In the genomic region with DNA sequence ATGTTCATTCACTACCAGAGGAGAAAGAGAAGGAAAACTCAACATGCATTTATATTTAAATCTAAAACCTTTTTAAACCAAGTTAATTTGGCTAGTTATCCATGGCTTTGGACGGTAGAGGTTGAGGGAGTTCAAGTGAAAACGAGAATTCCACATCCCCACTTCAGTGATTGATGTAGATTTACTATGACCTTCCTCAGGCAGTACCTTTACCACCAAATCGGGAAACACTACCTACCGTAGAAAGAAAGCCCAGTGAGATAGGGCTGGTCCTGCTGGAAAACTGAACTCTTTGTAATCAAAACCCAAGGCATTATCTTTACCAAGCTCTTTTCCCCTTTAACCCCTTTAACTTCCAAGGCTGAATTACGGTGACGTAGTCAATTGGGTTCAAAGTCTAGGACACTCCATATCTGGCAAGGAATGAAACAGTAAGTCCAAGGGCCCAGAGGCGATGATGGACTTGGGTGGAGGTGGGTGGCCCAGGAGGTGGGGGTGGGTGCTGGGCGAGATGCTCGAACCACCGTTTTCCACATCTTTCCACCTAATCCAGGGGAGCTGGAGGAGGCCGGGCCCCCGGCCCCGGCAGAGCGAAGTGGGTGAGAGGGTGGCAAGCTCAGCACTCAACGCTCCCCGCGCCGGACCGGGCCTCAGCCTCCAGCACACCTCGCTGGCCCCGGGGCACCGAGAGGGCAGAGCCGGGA, we compare ENCODE assay signal across 1 cellular context.
TF ChIP-seq lines count a peak whose summit lies in the region.

No MANE protein-coding gene starts in this region.

TF ChIP-seq in HepG2, 621 proteins besides CTCF, POLR2A, EP300 and RAD21 (continued from another document and continues in another):
- TF ChIP-seq, protein P1, sequence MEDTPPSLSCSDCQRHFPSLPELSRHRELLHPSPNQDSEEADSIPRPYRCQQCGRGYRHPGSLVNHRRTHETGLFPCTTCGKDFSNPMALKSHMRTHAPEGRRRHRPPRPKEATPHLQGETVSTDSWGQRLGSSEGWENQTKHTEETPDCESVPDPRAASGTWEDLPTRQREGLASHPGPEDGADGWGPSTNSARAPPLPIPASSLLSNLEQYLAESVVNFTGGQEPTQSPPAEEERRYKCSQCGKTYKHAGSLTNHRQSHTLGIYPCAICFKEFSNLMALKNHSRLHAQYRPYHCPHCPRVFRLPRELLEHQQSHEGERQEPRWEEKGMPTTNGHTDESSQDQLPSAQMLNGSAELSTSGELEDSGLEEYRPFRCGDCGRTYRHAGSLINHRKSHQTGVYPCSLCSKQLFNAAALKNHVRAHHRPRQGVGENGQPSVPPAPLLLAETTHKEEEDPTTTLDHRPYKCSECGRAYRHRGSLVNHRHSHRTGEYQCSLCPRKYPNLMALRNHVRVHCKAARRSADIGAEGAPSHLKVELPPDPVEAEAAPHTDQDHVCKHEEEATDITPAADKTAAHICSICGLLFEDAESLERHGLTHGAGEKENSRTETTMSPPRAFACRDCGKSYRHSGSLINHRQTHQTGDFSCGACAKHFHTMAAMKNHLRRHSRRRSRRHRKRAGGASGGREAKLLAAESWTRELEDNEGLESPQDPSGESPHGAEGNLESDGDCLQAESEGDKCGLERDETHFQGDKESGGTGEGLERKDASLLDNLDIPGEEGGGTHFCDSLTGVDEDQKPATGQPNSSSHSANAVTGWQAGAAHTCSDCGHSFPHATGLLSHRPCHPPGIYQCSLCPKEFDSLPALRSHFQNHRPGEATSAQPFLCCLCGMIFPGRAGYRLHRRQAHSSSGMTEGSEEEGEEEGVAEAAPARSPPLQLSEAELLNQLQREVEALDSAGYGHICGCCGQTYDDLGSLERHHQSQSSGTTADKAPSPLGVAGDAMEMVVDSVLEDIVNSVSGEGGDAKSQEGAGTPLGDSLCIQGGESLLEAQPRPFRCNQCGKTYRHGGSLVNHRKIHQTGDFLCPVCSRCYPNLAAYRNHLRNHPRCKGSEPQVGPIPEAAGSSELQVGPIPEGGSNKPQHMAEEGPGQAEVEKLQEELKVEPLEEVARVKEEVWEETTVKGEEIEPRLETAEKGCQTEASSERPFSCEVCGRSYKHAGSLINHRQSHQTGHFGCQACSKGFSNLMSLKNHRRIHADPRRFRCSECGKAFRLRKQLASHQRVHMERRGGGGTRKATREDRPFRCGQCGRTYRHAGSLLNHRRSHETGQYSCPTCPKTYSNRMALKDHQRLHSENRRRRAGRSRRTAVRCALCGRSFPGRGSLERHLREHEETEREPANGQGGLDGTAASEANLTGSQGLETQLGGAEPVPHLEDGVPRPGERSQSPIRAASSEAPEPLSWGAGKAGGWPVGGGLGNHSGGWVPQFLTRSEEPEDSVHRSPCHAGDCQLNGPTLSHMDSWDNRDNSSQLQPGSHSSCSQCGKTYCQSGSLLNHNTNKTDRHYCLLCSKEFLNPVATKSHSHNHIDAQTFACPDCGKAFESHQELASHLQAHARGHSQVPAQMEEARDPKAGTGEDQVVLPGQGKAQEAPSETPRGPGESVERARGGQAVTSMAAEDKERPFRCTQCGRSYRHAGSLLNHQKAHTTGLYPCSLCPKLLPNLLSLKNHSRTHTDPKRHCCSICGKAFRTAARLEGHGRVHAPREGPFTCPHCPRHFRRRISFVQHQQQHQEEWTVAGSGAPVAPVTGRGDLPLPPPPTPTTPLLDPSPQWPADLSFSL (CRISPR knock-in tag; IDR thresholded peaks at IDR 0.05): 0 out of 2 replicates have a peak, but pooled peaks have one; percentile 39
- TF ChIP-seq ZNF777 (CRISPR knock-in tag; IDR thresholded peaks at IDR 0.05) (peak; percentile 9; the same call in 1 of the 2 replicates), ZNF652 (CRISPR knock-in tag; IDR thresholded peaks at IDR 0.05; ENCODE audit: borderline replicate concordance, low read depth) (peak; percentile 95), TOE1 (CRISPR knock-in tag; IDR thresholded peaks at IDR 0.05) (peak; percentile 27; the same call in 1 of the 2 replicates), CREM (IDR thresholded peaks at IDR 0.05) (peak; percentile 94), CREM (CRISPR knock-in tag; IDR thresholded peaks at IDR 0.05) (0 out of 2 replicates have a peak, but pooled peaks have one; percentile 9), ZBTB20 (CRISPR knock-in tag; IDR thresholded peaks at IDR 0.05; ENCODE audit: borderline replicate concordance, low read depth) (peak; percentile 79; the same call in 1 of the 2 replicates), GATA4 (IDR thresholded peaks at IDR 0.05; ENCODE audit: borderline replicate concordance, low read depth) (peak; percentile 31; the same call in 1 of the 2 replicates), MBNL3 (CRISPR knock-in tag; conservative IDR thresholded peaks at IDR 0.05) (peak; percentile 50; the same call in 1 of the 2 replicates), SNRNP70 (IDR thresholded peaks at IDR 0.05; ENCODE audit: low read depth, low read length) (no peak), ZNF256 (CRISPR knock-in tag; conservative IDR thresholded peaks at IDR 0.05) (peak; percentile 80; the same call in 1 of the 2 replicates), SP5 (CRISPR knock-in tag; IDR thresholded peaks at IDR 0.05; ENCODE audit: borderline replicate concordance, low read depth) (peak; percentile 39; the same call in 1 of the 2 replicates), ZNF749 (CRISPR knock-in tag; IDR thresholded peaks at IDR 0.05; ENCODE audit: borderline replicate concordance) (peak; percentile 29; the same call in 1 of the 2 replicates), NR2C2 (CRISPR knock-in tag; IDR thresholded peaks at IDR 0.05; ENCODE audit: borderline replicate concordance) (peak; percentile 53; the same call in 1 of the 2 replicates), FOXJ3 (CRISPR knock-in tag; IDR thresholded peaks at IDR 0.05; ENCODE audit: borderline replicate concordance) (0 out of 2 replicates have a peak, but pooled peaks have one; percentile 53), RELA (CRISPR knock-in tag; IDR thresholded peaks at IDR 0.05) (0 out of 2 replicates have a peak, but pooled peaks have one; percentile 10), ZNF7 (CRISPR knock-in tag; IDR thresholded peaks at IDR 0.05) (0 out of 2 replicates have a peak, but pooled peaks have one; percentile 9), PPARG (CRISPR knock-in tag; conservative IDR thresholded peaks at IDR 0.05) (peak; percentile 98), MAFG (CRISPR knock-in tag; IDR thresholded peaks at IDR 0.05) (peak; percentile 65; the same call in 1 of the 2 replicates), TBL1XR1 (IDR thresholded peaks at IDR 0.05; ENCODE audit: borderline replicate concordance, low read length, partially characterized antibody) (peak; percentile 69)
- TF ChIP-seq, protein P2, sequence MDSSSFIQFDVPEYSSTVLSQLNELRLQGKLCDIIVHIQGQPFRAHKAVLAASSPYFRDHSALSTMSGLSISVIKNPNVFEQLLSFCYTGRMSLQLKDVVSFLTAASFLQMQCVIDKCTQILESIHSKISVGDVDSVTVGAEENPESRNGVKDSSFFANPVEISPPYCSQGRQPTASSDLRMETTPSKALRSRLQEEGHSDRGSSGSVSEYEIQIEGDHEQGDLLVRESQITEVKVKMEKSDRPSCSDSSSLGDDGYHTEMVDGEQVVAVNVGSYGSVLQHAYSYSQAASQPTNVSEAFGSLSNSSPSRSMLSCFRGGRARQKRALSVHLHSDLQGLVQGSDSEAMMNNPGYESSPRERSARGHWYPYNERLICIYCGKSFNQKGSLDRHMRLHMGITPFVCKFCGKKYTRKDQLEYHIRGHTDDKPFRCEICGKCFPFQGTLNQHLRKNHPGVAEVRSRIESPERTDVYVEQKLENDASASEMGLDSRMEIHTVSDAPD (CRISPR knock-in tag; IDR thresholded peaks at IDR 0.05): 0 out of 2 replicates have a peak, but pooled peaks have one; percentile 66
- TF ChIP-seq, protein P3, sequence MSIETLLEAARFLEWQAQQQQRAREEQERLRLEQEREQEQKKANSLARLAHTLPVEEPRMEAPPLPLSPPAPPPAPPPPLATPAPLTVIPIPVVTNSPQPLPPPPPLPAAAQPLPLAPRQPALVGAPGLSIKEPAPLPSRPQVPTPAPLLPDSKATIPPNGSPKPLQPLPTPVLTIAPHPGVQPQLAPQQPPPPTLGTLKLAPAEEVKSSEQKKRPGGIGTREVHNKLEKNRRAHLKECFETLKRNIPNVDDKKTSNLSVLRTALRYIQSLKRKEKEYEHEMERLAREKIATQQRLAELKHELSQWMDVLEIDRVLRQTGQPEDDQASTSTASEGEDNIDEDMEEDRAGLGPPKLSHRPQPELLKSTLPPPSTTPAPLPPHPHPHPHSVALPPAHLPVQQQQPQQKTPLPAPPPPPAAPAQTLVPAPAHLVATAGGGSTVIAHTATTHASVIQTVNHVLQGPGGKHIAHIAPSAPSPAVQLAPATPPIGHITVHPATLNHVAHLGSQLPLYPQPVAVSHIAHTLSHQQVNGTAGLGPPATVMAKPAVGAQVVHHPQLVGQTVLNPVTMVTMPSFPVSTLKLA (IDR thresholded peaks at IDR 0.05): no peak
- TF ChIP-seq, protein P4, sequence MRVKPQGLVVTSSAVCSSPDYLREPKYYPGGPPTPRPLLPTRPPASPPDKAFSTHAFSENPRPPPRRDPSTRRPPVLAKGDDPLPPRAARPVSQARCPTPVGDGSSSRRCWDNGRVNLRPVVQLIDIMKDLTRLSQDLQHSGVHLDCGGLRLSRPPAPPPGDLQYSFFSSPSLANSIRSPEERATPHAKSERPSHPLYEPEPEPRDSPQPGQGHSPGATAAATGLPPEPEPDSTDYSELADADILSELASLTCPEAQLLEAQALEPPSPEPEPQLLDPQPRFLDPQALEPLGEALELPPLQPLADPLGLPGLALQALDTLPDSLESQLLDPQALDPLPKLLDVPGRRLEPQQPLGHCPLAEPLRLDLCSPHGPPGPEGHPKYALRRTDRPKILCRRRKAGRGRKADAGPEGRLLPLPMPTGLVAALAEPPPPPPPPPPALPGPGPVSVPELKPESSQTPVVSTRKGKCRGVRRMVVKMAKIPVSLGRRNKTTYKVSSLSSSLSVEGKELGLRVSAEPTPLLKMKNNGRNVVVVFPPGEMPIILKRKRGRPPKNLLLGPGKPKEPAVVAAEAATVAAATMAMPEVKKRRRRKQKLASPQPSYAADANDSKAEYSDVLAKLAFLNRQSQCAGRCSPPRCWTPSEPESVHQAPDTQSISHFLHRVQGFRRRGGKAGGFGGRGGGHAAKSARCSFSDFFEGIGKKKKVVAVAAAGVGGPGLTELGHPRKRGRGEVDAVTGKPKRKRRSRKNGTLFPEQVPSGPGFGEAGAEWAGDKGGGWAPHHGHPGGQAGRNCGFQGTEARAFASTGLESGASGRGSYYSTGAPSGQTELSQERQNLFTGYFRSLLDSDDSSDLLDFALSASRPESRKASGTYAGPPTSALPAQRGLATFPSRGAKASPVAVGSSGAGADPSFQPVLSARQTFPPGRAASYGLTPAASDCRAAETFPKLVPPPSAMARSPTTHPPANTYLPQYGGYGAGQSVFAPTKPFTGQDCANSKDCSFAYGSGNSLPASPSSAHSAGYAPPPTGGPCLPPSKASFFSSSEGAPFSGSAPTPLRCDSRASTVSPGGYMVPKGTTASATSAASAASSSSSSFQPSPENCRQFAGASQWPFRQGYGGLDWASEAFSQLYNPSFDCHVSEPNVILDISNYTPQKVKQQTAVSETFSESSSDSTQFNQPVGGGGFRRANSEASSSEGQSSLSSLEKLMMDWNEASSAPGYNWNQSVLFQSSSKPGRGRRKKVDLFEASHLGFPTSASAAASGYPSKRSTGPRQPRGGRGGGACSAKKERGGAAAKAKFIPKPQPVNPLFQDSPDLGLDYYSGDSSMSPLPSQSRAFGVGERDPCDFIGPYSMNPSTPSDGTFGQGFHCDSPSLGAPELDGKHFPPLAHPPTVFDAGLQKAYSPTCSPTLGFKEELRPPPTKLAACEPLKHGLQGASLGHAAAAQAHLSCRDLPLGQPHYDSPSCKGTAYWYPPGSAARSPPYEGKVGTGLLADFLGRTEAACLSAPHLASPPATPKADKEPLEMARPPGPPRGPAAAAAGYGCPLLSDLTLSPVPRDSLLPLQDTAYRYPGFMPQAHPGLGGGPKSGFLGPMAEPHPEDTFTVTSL (CRISPR knock-in tag; IDR thresholded peaks at IDR 0.05; ENCODE audit: borderline replicate concordance): 0 out of 2 replicates have a peak, but pooled peaks have one; percentile 6
- TF ChIP-seq, protein P5, sequence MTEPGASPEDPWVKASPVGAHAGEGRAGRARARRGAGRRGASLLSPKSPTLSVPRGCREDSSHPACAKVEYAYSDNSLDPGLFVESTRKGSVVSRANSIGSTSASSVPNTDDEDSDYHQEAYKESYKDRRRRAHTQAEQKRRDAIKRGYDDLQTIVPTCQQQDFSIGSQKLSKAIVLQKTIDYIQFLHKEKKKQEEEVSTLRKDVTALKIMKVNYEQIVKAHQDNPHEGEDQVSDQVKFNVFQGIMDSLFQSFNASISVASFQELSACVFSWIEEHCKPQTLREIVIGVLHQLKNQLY (CRISPR knock-in tag; IDR thresholded peaks at IDR 0.05): peak; percentile 71; the same call in 1 of the 2 replicates
- TF ChIP-seq, protein P6, sequence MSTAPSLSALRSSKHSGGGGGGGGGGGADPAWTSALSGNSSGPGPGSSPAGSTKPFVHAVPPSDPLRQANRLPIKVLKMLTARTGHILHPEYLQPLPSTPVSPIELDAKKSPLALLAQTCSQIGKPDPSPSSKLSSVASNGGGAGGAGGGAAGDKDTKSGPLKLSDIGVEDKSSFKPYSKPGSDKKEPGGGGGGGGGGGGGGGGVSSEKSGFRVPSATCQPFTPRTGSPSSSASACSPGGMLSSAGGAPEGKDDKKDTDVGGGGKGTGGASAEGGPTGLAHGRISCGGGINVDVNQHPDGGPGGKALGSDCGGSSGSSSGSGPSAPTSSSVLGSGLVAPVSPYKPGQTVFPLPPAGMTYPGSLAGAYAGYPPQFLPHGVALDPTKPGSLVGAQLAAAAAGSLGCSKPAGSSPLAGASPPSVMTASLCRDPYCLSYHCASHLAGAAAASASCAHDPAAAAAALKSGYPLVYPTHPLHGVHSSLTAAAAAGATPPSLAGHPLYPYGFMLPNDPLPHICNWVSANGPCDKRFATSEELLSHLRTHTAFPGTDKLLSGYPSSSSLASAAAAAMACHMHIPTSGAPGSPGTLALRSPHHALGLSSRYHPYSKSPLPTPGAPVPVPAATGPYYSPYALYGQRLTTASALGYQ (CRISPR knock-in tag; IDR thresholded peaks at IDR 0.05): peak; percentile 53; the same call in 1 of the 2 replicates
- TF ChIP-seq, protein P7, sequence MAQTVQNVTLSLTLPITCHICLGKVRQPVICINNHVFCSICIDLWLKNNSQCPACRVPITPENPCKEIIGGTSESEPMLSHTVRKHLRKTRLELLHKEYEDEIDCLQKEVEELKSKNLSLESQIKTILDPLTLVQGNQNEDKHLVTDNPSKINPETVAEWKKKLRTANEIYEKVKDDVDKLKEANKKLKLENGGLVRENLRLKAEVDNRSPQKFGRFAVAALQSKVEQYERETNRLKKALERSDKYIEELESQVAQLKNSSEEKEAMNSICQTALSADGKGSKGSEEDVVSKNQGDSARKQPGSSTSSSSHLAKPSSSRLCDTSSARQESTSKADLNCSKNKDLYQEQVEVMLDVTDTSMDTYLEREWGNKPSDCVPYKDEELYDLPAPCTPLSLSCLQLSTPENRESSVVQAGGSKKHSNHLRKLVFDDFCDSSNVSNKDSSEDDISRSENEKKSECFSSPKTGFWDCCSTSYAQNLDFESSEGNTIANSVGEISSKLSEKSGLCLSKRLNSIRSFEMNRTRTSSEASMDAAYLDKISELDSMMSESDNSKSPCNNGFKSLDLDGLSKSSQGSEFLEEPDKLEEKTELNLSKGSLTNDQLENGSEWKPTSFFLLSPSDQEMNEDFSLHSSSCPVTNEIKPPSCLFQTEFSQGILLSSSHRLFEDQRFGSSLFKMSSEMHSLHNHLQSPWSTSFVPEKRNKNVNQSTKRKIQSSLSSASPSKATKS (CRISPR knock-in tag; IDR thresholded peaks at IDR 0.05): 0 out of 2 replicates have a peak, but pooled peaks have one; percentile 88
